ENCODE assay signal across 28 cellular contexts in genomic region chr17:41013181-41013580, GRCh38. TPM values are rescaled to one million over a fixed set of nuclear protein-coding genes. Genes with fewer than 3 reads are reported as not detected.
DNase-seq lines count a peak whose midpoint lies in the region; ATAC-seq and TF ChIP-seq lines count a peak whose summit lies in the region.
"Had no signal": no experiment of that assay in that cellular context is flagged by ENCODE, and none has a peak within 500 bp of the region (broad histone marks: within the 10 kb centered on the region; RNA-seq: fewer than 3 reads in every experiment).

No MANE protein-coding gene starts in this region.

- H3K4me1 Mint-ChIP-seq in Caco-2 (ENCODE audit: low read depth, unreplicated experiment): peaks cover 52% of the 10 kb centered on the region

- H2BK15ac ChIP-seq in mesendoderm (replicated peaks; ENCODE audit: low read depth): no peak overlapping the region

- TF ChIP-seq RAD21 in HCT116 (IDR thresholded peaks at IDR 0.05; ENCODE audit: low read depth): no peak

- H4K20me1 ChIP-seq in HCT116 (ENCODE audit: insufficient read depth): no peaks in the 10 kb centered on the region

- H3K56ac ChIP-seq in mesendoderm (ENCODE audit: low read length): no peak overlapping the region

- H4K8ac ChIP-seq in mesendoderm (ENCODE audit: low read depth, low read length): no peak overlapping the region

- intact Hi-C loops in Caco-2 (cut with micrococcal nuclease; ENCODE audit: unreplicated experiment): no loop called here
- intact Hi-C loops in HCT116 (cut with micrococcal nuclease): no loop called here

- peak overlapping the region; percentile 17 for H2AFZ ChIP-seq in HCT116 (ENCODE audit: low read depth, low read length, poor library complexity, severe bottlenecking)

- CTCF ChIA-PET in Caco-2 (lab: Charles Lee) (no interaction called here), HCT116 (lab: Charles Lee) (no interaction called here)

- H3K36me3 ChIP-seq in Caco-2 (ENCODE audit: control insufficient read depth, insufficient read depth, low read length): no peaks in the 10 kb centered on the region
- H3K36me3 ChIP-seq in HCT116 (ENCODE audit: control insufficient read depth in 1 of 2, insufficient read depth in 2 of 2, low read length in 2 of 2): no peaks in the 10 kb centered on the region
- H3K36me3 ChIP-seq in SK-N-MC (ENCODE audit: insufficient read depth, low read length): no peaks in the 10 kb centered on the region
- no peaks in the 10 kb centered on the region for H3K36me3 ChIP-seq in mesendoderm (ENCODE audit: control insufficient read depth, insufficient read depth, low read length)
- H3K36me3 ChIP-seq: Peyer's patch, prostate gland, sigmoid colon, thyroid gland had no signal

- peaks cover 14% of the 10 kb centered on the region for H3K36me3 Mint-ChIP-seq in Caco-2 (ENCODE audit: insufficient read depth, unreplicated experiment)
- H3K36me3 Mint-ChIP-seq: CD8-positive, alpha-beta T cell had no signal

- H3K4me3 ChIP-seq in Caco-2 (ENCODE audit: low read depth, low read length): no peak overlapping the region
- H3K4me3 ChIP-seq in HCT116 (replicated peaks in 1 of 2; ENCODE audit: low read depth in 1 of 2, low read length in 2 of 2): no peak overlapping the region
- H3K4me3 ChIP-seq in SK-N-MC: peak overlapping the region; percentile 23; the same call in 1 of the 2 replicates
- no peak overlapping the region for H3K4me3 ChIP-seq in mesendoderm (ENCODE audit: low read length)
- H3K4me3 ChIP-seq: lung, Peyer's patch, prostate gland, sigmoid colon, thyroid gland had no signal

- RAD21 ChIA-PET in HCT116 (lab: Charles Lee; ENCODE audit: low non-redundant PET in 1 of 2, low total read pairs in 2 of 2, uncharacterized antibody in 2 of 2, unreplicated experiment in 2 of 2): no interaction called here

- H3K9me3 ChIP-seq in Caco-2 (peaks cover 6% of the 10 kb centered on the region; the same call in 1 of the 2 replicates), HCT116 (ENCODE audit: control insufficient read depth in 1 of 2, insufficient read depth in 1 of 2, low read depth in 1 of 2, low read length in 2 of 2) (no peaks in the 10 kb centered on the region), SK-N-MC (ENCODE audit: low read depth, low read length) (no peaks in the 10 kb centered on the region)
- H3K9me3 ChIP-seq: Peyer's patch, prostate gland, sigmoid colon, thyroid gland had no signal

- H3K9me3 Mint-ChIP-seq in Caco-2 (ENCODE audit: unreplicated experiment): peaks cover 37% of the 10 kb centered on the region
- H3K9me3 Mint-ChIP-seq: activated T-helper 1 cell treated with anti-CD3 and anti-CD28 coated beads, Interleukin-12 subunit alpha, Interleukin-12 subunit beta, Interleukin-2, Interleukin-4 antibody, amounts not matched to agents 30 ng/mL and 10 ng/mL and 1 ng/mL, durations not matched to agents 14 hours and 24 hours and 36 hours; CD8-positive, alpha-beta T cell; endodermal cell; stimulated activated naive CD8-positive, alpha-beta T cell treated with anti-CD3 and anti-CD28 coated beads, Interleukin-15, Interleukin-2, amounts not matched to agents 100 ng/mL and 50 ng/mL, for 24 hours had no signal

- ATAC-seq in HCT116: no peak
- no peak for ATAC-seq in GM21529 (IDR thresholded peaks at IDR 0.05; ENCODE audit: unreplicated experiment)
- ATAC-seq: CD8-positive, alpha-beta T cell had no signal

- no peak overlapping the region for H3K4me3 Mint-ChIP-seq in Caco-2 (ENCODE audit: unreplicated experiment)
- H3K4me3 Mint-ChIP-seq: activated T-helper 1 cell treated with anti-CD3 and anti-CD28 coated beads, Interleukin-12 subunit alpha, Interleukin-12 subunit beta, Interleukin-2, Interleukin-4 antibody, amounts not matched to agents 30 ng/mL and 10 ng/mL and 1 ng/mL, durations not matched to agents 14 hours and 24 hours and 36 hours; CD8-positive, alpha-beta T cell; endodermal cell; stimulated activated naive CD8-positive, alpha-beta T cell treated with anti-CD3 and anti-CD28 coated beads, Interleukin-15, Interleukin-2, amounts not matched to agents 100 ng/mL and 50 ng/mL, for 24 hours had no signal

- no peak overlapping the region for H3K9ac ChIP-seq in HCT116 (ENCODE audit: low read length)
- H3K9ac ChIP-seq in SK-N-MC (ENCODE audit: insufficient read length): no peak overlapping the region
- H3K9ac ChIP-seq in mesendoderm (ENCODE audit: low read length): no peak overlapping the region

- H3K4me1 ChIP-seq in Caco-2 (peaks cover 58% of the 10 kb centered on the region), HCT116 (ENCODE audit: control insufficient read depth in 1 of 2, insufficient read depth in 2 of 2, low read length in 2 of 2) (peaks cover 0 to 6% of the 10 kb centered on the region in 2 experiments; a peak in 1 of 4 replicates), mesendoderm (ENCODE audit: control insufficient read depth, low read depth, low read length) (no peaks in the 10 kb centered on the region)
- H3K4me1 ChIP-seq: Peyer's patch, prostate gland, sigmoid colon, thyroid gland had no signal

- H3K79me1 ChIP-seq in mesendoderm (ENCODE audit: low read length): no peaks in the 10 kb centered on the region

- no peaks in the 10 kb centered on the region for H3K27me3 Mint-ChIP-seq in Caco-2 (ENCODE audit: insufficient read depth, unreplicated experiment)

- TF ChIP-seq CTCF in Caco-2 (IDR thresholded peaks at IDR 0.05; ENCODE audit: insufficient read depth in 1 of 2, low read depth in 1 of 2, low read length in 1 of 2, severe bottlenecking in 1 of 2, unreplicated experiment in 1 of 2) (no peak), HCT116 (IDR thresholded peaks at IDR 0.05 in 2 of 3, conservative IDR thresholded peaks at IDR 0.05 in 1 of 3; ENCODE audit: borderline replicate concordance in 1 of 3, insufficient read depth in 1 of 3, low read depth in 2 of 3, low read length in 2 of 3) (no peak)

- H3K9me2 ChIP-seq in HCT116 (ENCODE audit: insufficient read depth): no peaks in the 10 kb centered on the region

- H3K27ac ChIP-seq in HCT116 (ENCODE audit: low read depth, low read length) (no peak overlapping the region), SK-N-MC (peak overlapping the region; percentile 95), mesendoderm (ENCODE audit: low read depth, low read length) (no peak overlapping the region)
- H3K27ac ChIP-seq: Peyer's patch, prostate gland, sigmoid colon, thyroid gland, VCaP had no signal

- no peak overlapping the region for H2AK5ac ChIP-seq in mesendoderm (ENCODE audit: low read length)

- WGBS in mesendoderm (ENCODE audit: extremely low coverage, insufficient coverage, low lambda C conversion rate): no CpG with 5 or more reads among the region's 3 CpGs

- DNase-seq in Caco-2 (no peak), HCT116 (ENCODE audit: low read depth, low spot score) (no peak), SK-N-MC (ENCODE audit: low read depth, low spot score) (peak; percentile 37), mesendoderm (peak; percentile 7), SIG-M5 (lab: John Stamatoyannopoulos, UW) (no peak), HK-2 (ENCODE audit: unreplicated experiment) (no peak), GOT3 (lab: John Stamatoyannopoulos, UW) (no peak)
- DNase-seq: activated CD4-positive, alpha-beta T cell treated with anti-CD3 and anti-CD28 coated beads, Interleukin-2, amount 50 U/mL, for 1 hour; activated naive CD4-positive, alpha-beta T cell treated with anti-CD3 and anti-CD28 coated beads, Interleukin-2, amount 50 U/mL, for 16 hours; CD8-positive, alpha-beta T cell; endodermal cell; Kasumi-1; kidney glomerular epithelial cell; NCI-H1048; NCI-H187; NCI-H526; Peyer's patch; sigmoid colon; thyroid gland had no signal

- no peak overlapping the region for H3K4me2 ChIP-seq in HCT116 (ENCODE audit: low read length)
- H3K4me2 ChIP-seq in mesendoderm (ENCODE audit: low read length): no peak overlapping the region

- no peak overlapping the region for H4K5ac ChIP-seq in mesendoderm (ENCODE audit: low read length)

- TF ChIP-seq POLR2A in HCT116 (IDR thresholded peaks at IDR 0.05; ENCODE audit: borderline replicate concordance, extremely low read depth, insufficient read depth, insufficient read length): no peak

- H3K18ac ChIP-seq in mesendoderm (ENCODE audit: low read length): no peak overlapping the region

- POLR2A ChIA-PET in Caco-2 (lab: Charles Lee): no interaction called here
- POLR2A ChIA-PET in HCT116 (lab: Charles Lee): no interaction called here

- H2BK120ac ChIP-seq in mesendoderm (ENCODE audit: low read depth, low read length): no peak overlapping the region

- H3K79me2 ChIP-seq in HCT116 (ENCODE audit: insufficient read depth, low read length) (no peaks in the 10 kb centered on the region), mesendoderm (ENCODE audit: control insufficient read depth, insufficient read depth, low read length) (no peaks in the 10 kb centered on the region)

- H3K27me3 ChIP-seq in Caco-2 (replicated peaks; ENCODE audit: control insufficient read depth, insufficient read depth, low read length): no peaks in the 10 kb centered on the region
- H3K27me3 ChIP-seq in HCT116 (ENCODE audit: insufficient read depth, low read length): no peaks in the 10 kb centered on the region
- H3K27me3 ChIP-seq in mesendoderm (ENCODE audit: insufficient read depth, low read length, poor library complexity): no peaks in the 10 kb centered on the region
- H3K27me3 ChIP-seq: Peyer's patch, sigmoid colon, thyroid gland had no signal

- no peak overlapping the region for H3K4ac ChIP-seq in mesendoderm (ENCODE audit: low read depth, low read length)

- no peak overlapping the region for H2BK5ac ChIP-seq in mesendoderm (ENCODE audit: low read length)

- H3K27ac Mint-ChIP-seq in Caco-2 (ENCODE audit: unreplicated experiment): peak overlapping the region; percentile 69
- H3K27ac Mint-ChIP-seq: activated T-helper 1 cell treated with anti-CD3 and anti-CD28 coated beads, Interleukin-12 subunit alpha, Interleukin-12 subunit beta, Interleukin-2, Interleukin-4 antibody, amounts not matched to agents 30 ng/mL and 10 ng/mL and 1 ng/mL, durations not matched to agents 14 hours and 24 hours and 36 hours; CD8-positive, alpha-beta T cell; endodermal cell; stimulated activated naive CD8-positive, alpha-beta T cell treated with anti-CD3 and anti-CD28 coated beads, Interleukin-15, Interleukin-2, amounts not matched to agents 100 ng/mL and 50 ng/mL, for 24 hours had no signal

- no TSS peak for BruUV-seq in Caco-2 (replicated peaks; lab: Mats Ljungman, UMichigan)
- BruUV-seq in HCT116 (replicated peaks; lab: Mats Ljungman, UMichigan): no TSS peak

- no peak overlapping the region for H3K23ac ChIP-seq in mesendoderm (ENCODE audit: low read length)

RNA-seq across cellular contexts. Expression of gene KRTAP3-1, which starts 4.3 kb away (rescaled TPM):
- total RNA-seq in Caco-2 (2022): 7.4 and 7.9 TPM in 2 replicates
- not detected for total RNA-seq in HCT116 (2021; ENCODE audit: unreplicated experiment)
- 0.51 TPM in 1 of 2 replicates, not detected in the other for polyA plus RNA-seq in HCT116 (2012)
- not detected for polyA plus RNA-seq in mesendoderm (2013, experiment 1 of 2)
- not detected for polyA plus RNA-seq in mesendoderm (2013, experiment 2 of 2)
- total RNA-seq: activated T-helper 1 cell treated with anti-CD3 and anti-CD28 coated beads, Interleukin-12 subunit alpha, Interleukin-12 subunit beta, Interleukin-2, Interleukin-4 antibody, amounts not matched to agents 30 ng/mL and 10 ng/mL and 1 ng/mL, durations not matched to agents 14 hours and 24 hours and 36 hours; cardiac septum; CD8-positive, alpha-beta T cell; endodermal cell; glomerular endothelial cell; lung; Peyer's patch; prostate gland; sigmoid colon; T-helper 2 cell treated with Interferon-gamma antibody and Interleukin-4, amounts not matched to agents 100 ng/mL and 5 ng/mL, for 36 hours; thyroid gland had no signal
- polyA plus RNA-seq: lung, sigmoid colon had no signal

RNA-seq across cellular contexts. Expression of gene KRTAP3-2, which starts 13.5 kb away (rescaled TPM):
- not detected in 2 replicates for total RNA-seq in Caco-2 (2022)
- total RNA-seq in HCT116 (2021; ENCODE audit: unreplicated experiment): not detected
- 0.15 TPM in 1 of 2 replicates, not detected in the other for polyA plus RNA-seq in HCT116 (2012)
- polyA plus RNA-seq in mesendoderm (2013, experiment 1 of 2): not detected
- not detected for polyA plus RNA-seq in mesendoderm (2013, experiment 2 of 2)
- total RNA-seq: activated T-helper 1 cell treated with anti-CD3 and anti-CD28 coated beads, Interleukin-12 subunit alpha, Interleukin-12 subunit beta, Interleukin-2, Interleukin-4 antibody, amounts not matched to agents 30 ng/mL and 10 ng/mL and 1 ng/mL, durations not matched to agents 14 hours and 24 hours and 36 hours; cardiac septum; CD8-positive, alpha-beta T cell; endodermal cell; glomerular endothelial cell; lung; Peyer's patch; prostate gland; sigmoid colon; T-helper 2 cell treated with Interferon-gamma antibody and Interleukin-4, amounts not matched to agents 100 ng/mL and 5 ng/mL, for 36 hours; thyroid gland had no signal
- polyA plus RNA-seq: sigmoid colon had no signal

RNA-seq across cellular contexts. Expression of gene KRTAP1-5, which starts 13.8 kb away (rescaled TPM):
- not detected in 2 replicates for total RNA-seq in Caco-2 (2022)
- not detected for total RNA-seq in HCT116 (2021; ENCODE audit: unreplicated experiment)
- not detected in 2 replicates for polyA plus RNA-seq in HCT116 (2012)
- not detected for polyA plus RNA-seq in mesendoderm (2013, experiment 1 of 2)
- not detected for polyA plus RNA-seq in mesendoderm (2013, experiment 2 of 2)
- total RNA-seq: activated T-helper 1 cell treated with anti-CD3 and anti-CD28 coated beads, Interleukin-12 subunit alpha, Interleukin-12 subunit beta, Interleukin-2, Interleukin-4 antibody, amounts not matched to agents 30 ng/mL and 10 ng/mL and 1 ng/mL, durations not matched to agents 14 hours and 24 hours and 36 hours; cardiac septum; CD8-positive, alpha-beta T cell; endodermal cell; lung; Peyer's patch; sigmoid colon; T-helper 2 cell treated with Interferon-gamma antibody and Interleukin-4, amounts not matched to agents 100 ng/mL and 5 ng/mL, for 36 hours; thyroid gland had no signal
- polyA plus RNA-seq: lung, sigmoid colon had no signal

RNA-seq across cellular contexts. Expression of gene KRTAP1-4, which starts 16.8 kb away (rescaled TPM):
- total RNA-seq in Caco-2 (2022) (not detected in 2 replicates), HCT116 (2021; ENCODE audit: unreplicated experiment) (not detected)
- polyA plus RNA-seq in HCT116 (2012): not detected in 2 replicates
- not detected for polyA plus RNA-seq in mesendoderm (2013, experiment 1 of 2)
- polyA plus RNA-seq in mesendoderm (2013, experiment 2 of 2): not detected
- total RNA-seq: activated T-helper 1 cell treated with anti-CD3 and anti-CD28 coated beads, Interleukin-12 subunit alpha, Interleukin-12 subunit beta, Interleukin-2, Interleukin-4 antibody, amounts not matched to agents 30 ng/mL and 10 ng/mL and 1 ng/mL, durations not matched to agents 14 hours and 24 hours and 36 hours; cardiac septum; CD8-positive, alpha-beta T cell; endodermal cell; glomerular endothelial cell; lung; Peyer's patch; prostate gland; sigmoid colon; T-helper 2 cell treated with Interferon-gamma antibody and Interleukin-4, amounts not matched to agents 100 ng/mL and 5 ng/mL, for 36 hours; thyroid gland had no signal
- polyA plus RNA-seq: lung, sigmoid colon had no signal

RNA-seq across cellular contexts. Expression of gene KRTAP3-3, which starts 19.2 kb away (rescaled TPM):
- total RNA-seq in Caco-2 (2022) (not detected in 2 replicates), HCT116 (2021; ENCODE audit: unreplicated experiment) (not detected)
- not detected in 2 replicates for polyA plus RNA-seq in HCT116 (2012)
- not detected for polyA plus RNA-seq in mesendoderm (2013, experiment 1 of 2)
- not detected for polyA plus RNA-seq in mesendoderm (2013, experiment 2 of 2)
- total RNA-seq: activated T-helper 1 cell treated with anti-CD3 and anti-CD28 coated beads, Interleukin-12 subunit alpha, Interleukin-12 subunit beta, Interleukin-2, Interleukin-4 antibody, amounts not matched to agents 30 ng/mL and 10 ng/mL and 1 ng/mL, durations not matched to agents 14 hours and 24 hours and 36 hours; cardiac septum; CD8-positive, alpha-beta T cell; endodermal cell; glomerular endothelial cell; lung; Peyer's patch; prostate gland; sigmoid colon; T-helper 2 cell treated with Interferon-gamma antibody and Interleukin-4, amounts not matched to agents 100 ng/mL and 5 ng/mL, for 36 hours; thyroid gland had no signal
- polyA plus RNA-seq: lung, sigmoid colon had no signal

Comparison
In these comparisons a context has a peak if more than half of its experiments do, and no peak if none do; other contexts are left out.
1. DNase-seq: peak in SK-N-MC (single experiment) and mesendoderm (single experiment); none in Caco-2 (0 of 2), HCT116 (single experiment), SIG-M5 (single experiment), HK-2 (single experiment) and GOT3 (single experiment).